ENCODE assay signal across 8 cellular contexts in the genomic region with DNA sequence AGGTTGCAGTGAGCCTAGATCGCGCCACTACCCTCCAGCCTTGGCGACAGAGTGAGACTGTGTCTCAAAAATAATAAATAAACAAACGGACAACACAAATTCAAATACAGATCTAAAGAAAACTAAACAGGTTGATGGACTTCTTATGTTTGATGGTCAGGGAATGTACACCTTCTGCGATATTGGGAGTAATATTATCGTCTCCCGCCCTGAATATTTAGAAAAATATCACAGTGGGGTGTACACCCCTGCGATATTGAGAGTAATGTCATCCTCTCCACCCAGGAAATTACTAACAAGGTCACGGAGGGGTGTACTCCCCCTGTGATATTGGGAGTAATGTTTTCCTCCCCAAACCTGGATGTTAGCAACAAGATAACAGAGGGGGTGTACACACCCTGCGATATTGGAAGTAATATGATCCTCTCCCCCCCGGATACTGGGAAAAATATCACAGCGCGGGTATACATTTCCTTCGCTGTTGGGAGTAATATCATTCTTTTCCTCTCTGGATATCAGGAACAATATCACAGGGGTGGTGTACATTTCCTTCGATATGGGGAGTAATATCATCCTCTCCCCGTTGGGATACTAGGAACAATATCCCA. TPM values are rescaled to one million over a fixed set of nuclear protein-coding genes. Genes with fewer than 3 reads are reported as not detected.
A peak's percentile ranks its signal among the peaks of the same experiment; 100 is the strongest.
DNase-seq lines count a peak whose midpoint lies in the region; ATAC-seq and TF ChIP-seq lines count a peak whose summit lies in the region.
"Had no signal": no experiment of that assay in that cellular context is flagged by ENCODE, and none has a peak within 500 bp of the region (broad histone marks: within the 10 kb centered on the region; RNA-seq: fewer than 3 reads in every experiment).

No MANE protein-coding gene starts in this region.

- H3K9me3 Mint-ChIP-seq in activated B cell treated with CpG ODN at 0.5 μM for 24 hours, result no peaks in the 10 kb centered on the region

- H3K27me3 ChIP-seq in hepatocyte (no peaks in the 10 kb centered on the region), spleen (replicated peaks in 1 of 7) (no peaks in the 10 kb centered on the region)

- H3K4me3 Mint-ChIP-seq in activated B cell treated with CpG ODN at 0.5 μM for 24 hours, result peak overlapping the region; percentile 97

- H3K9me3 ChIP-seq in HEK293 (ENCODE audit: control insufficient read depth, insufficient read depth, low read depth, low read length), result no peaks in the 10 kb centered on the region
- no peaks in the 10 kb centered on the region for H3K9me3 ChIP-seq in hepatocyte (ENCODE audit: low read depth)
- no peaks in the 10 kb centered on the region for H3K9me3 ChIP-seq in spleen
- H3K9me3 ChIP-seq: mucosa of descending colon had no signal

- no peak for TF ChIP-seq CTCF in HEK293 (tag by site-specific recombination; IDR thresholded peaks at IDR 0.05)
- no peak for TF ChIP-seq CTCF in activated B cell treated with CpG ODN at 0.5 μM for 24 hours (IDR thresholded peaks at IDR 0.05)
- no peak for TF ChIP-seq CTCF in hepatocyte (IDR thresholded peaks at IDR 0.05; ENCODE audit: poor library complexity)
- TF ChIP-seq CTCF in spleen (IDR thresholded peaks at IDR 0.05 in 8 of 11, conservative IDR thresholded peaks at IDR 0.05 in 3 of 11), result no peak

- H3K36me3 ChIP-seq in HEK293 (ENCODE audit: control insufficient read depth in 2 of 2, insufficient read depth in 1 of 2, low read length in 2 of 2), result peaks cover 8 to 18% of the 10 kb centered on the region in 2 experiments
- H3K36me3 ChIP-seq in hepatocyte (replicated peaks; ENCODE audit: insufficient read depth, low read depth), result no peaks in the 10 kb centered on the region
- H3K36me3 ChIP-seq in spleen, result peaks cover 0 to 15% (median 10%) of the 10 kb centered on the region in 6 donors

- intact Hi-C loops in activated B cell treated with CpG ODN at 0.5 μM for 24 hours (cut with micrococcal nuclease), result loop anchor here (2.0 to 5.0 kb wide), 4 partner anchors 655 to 881 kb away; a partner anchor contains a TSS
- intact Hi-C loops in spleen (cut with DNase I; ENCODE audit: low total_unique reads), result no loop called here

- 82% methylated on average over 16 of the region's 16 CpGs for WGBS in hepatocyte (ENCODE audit: low lambda C conversion rate, missing lambda C conversion rate)
- 79 to 80% (median 79%) methylated on average over 16 of the region's 16 CpGs for WGBS in spleen, 5 donors

- CTCF ChIA-PET in HEK293 (lab: Yijun Ruan, JAX), result interaction anchor here (1.0 to 5.5 kb wide), 2 partner anchors 14 to 218 kb away, joined by 4 to 45 read pairs; no protein-coding TSS in a partner anchor
- CTCF ChIA-PET in activated B cell treated with CpG ODN at 0.5 μM for 24 hours (lab: Charles Lee), result interaction anchor here (0.9 kb wide), 1 partner anchor 158 kb away, joined by 3 read pairs; a partner anchor contains a TSS

- H3K27ac ChIP-seq in HEK293 (ENCODE audit: extremely low read depth, low read depth, low read length) (no peak overlapping the region; the same call in 1 of the 2 replicates), hepatocyte (peak overlapping the region; percentile 96), spleen (peak overlapping the region in 7 of 8 donors; percentile 74 to 93 (median 88))

- H3K4me1 ChIP-seq in HEK293 (ENCODE audit: control insufficient read depth, insufficient read depth, low read length) (no peaks in the 10 kb centered on the region), hepatocyte (ENCODE audit: insufficient read depth) (peaks cover 13% of the 10 kb centered on the region), spleen (peaks cover 0 to 37% (median 26%) of the 10 kb centered on the region in 6 donors)

- DNase-seq in activated B cell treated with CpG ODN at 0.5 μM for 24 hours (no peak), hepatocyte (ENCODE audit: low spot score) (no peak), spleen (no peak), retina (no peak)

- no peak for ATAC-seq in activated B cell treated with CpG ODN at 0.5 μM for 24 hours (ENCODE audit: low read depth)
- ATAC-seq in GM21723 (IDR thresholded peaks at IDR 0.05; ENCODE audit: unreplicated experiment), result no peak
- no peak for ATAC-seq in HG03196 (IDR thresholded peaks at IDR 0.05; ENCODE audit: unreplicated experiment)

- POLR2A ChIA-PET in HEK293 (lab: Yijun Ruan, JAX), result interaction anchor here (1.7 to 2.0 kb wide), 4 partner anchors 12 to 221 kb away, joined by 10 to 23 read pairs (median 14); a partner anchor contains a TSS
- POLR2A ChIA-PET in activated B cell treated with CpG ODN at 0.5 μM for 24 hours (lab: Charles Lee), result interaction anchor here (1.1 to 2.3 kb wide), 3 partner anchors 114 to 866 kb away, joined by 5 to 7 read pairs (median 6); a partner anchor contains a TSS

- peak overlapping the region; percentile 87 for H2AFZ ChIP-seq in hepatocyte

- H3K9me2 ChIP-seq in hepatocyte (replicated peaks; ENCODE audit: insufficient read depth), result no peaks in the 10 kb centered on the region

- peaks cover 2% of the 10 kb centered on the region for H3K27me3 Mint-ChIP-seq in activated B cell treated with CpG ODN at 0.5 μM for 24 hours

- TF ChIP-seq POLR2A in spleen (IDR thresholded peaks at IDR 0.05), result no peak

- peaks cover 21% of the 10 kb centered on the region for H3K36me3 Mint-ChIP-seq in activated B cell treated with CpG ODN at 0.5 μM for 24 hours (ENCODE audit: low read depth)

- H3K4me3 ChIP-seq in HEK293 (ENCODE audit: low read depth, low read length) (peak overlapping the region; percentile 84), hepatocyte (peak overlapping the region; percentile 83), spleen (peak overlapping the region; percentile 87 to 100 (median 97))

- peaks cover 30% of the 10 kb centered on the region for H3K79me2 ChIP-seq in hepatocyte

- H4K20me1 ChIP-seq in hepatocyte (ENCODE audit: insufficient read depth, poor library complexity, severe bottlenecking), result no peaks in the 10 kb centered on the region

- H3K4me1 Mint-ChIP-seq in activated B cell treated with CpG ODN at 0.5 μM for 24 hours, result peaks cover 12% of the 10 kb centered on the region

- peak overlapping the region; percentile 86 for H3K4me2 ChIP-seq in hepatocyte

- H3K27ac Mint-ChIP-seq in activated B cell treated with CpG ODN at 0.5 μM for 24 hours, result peak overlapping the region; percentile 96

TF ChIP-seq in HEK293, 187 proteins besides CTCF, POLR2A, EP300 and RAD21:
- TF ChIP-seq, protein P1, sequence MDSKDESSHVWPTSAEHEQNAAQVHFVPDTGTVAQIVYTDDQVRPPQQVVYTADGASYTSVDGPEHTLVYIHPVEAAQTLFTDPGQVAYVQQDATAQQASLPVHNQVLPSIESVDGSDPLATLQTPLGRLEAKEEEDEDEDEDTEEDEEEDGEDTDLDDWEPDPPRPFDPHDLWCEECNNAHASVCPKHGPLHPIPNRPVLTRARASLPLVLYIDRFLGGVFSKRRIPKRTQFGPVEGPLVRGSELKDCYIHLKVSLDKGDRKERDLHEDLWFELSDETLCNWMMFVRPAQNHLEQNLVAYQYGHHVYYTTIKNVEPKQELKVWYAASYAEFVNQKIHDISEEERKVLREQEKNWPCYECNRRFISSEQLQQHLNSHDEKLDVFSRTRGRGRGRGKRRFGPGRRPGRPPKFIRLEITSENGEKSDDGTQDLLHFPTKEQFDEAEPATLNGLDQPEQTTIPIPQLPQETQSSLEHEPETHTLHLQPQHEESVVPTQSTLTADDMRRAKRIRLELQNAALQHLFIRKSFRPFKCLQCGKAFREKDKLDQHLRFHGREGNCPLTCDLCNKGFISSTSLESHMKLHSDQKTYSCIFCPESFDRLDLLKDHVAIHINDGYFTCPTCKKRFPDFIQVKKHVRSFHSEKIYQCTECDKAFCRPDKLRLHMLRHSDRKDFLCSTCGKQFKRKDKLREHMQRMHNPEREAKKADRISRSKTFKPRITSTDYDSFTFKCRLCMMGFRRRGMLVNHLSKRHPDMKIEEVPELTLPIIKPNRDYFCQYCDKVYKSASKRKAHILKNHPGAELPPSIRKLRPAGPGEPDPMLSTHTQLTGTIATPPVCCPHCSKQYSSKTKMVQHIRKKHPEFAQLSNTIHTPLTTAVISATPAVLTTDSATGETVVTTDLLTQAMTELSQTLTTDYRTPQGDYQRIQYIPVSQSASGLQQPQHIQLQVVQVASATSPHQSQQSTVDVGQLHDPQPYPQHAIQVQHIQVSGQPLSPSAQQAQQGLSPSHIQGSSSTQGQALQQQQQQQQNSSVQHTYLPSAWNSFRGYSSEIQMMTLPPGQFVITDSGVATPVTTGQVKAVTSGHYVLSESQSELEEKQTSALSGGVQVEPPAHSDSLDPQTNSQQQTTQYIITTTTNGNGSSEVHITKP (tag by site-specific recombination; IDR thresholded peaks at IDR 0.05), result peak; percentile 96
- no peak for TF ChIP-seq ZNF585B (tag by site-specific recombination; IDR thresholded peaks at IDR 0.05)

RNA-seq across cellular contexts. Expression of a gene that starts 1.4 kb away (rescaled TPM):
- 36.4 and 37.3 TPM in 2 replicates for total RNA-seq in activated B cell treated with CpG ODN at 0.5 μM for 24 hours
- total RNA-seq in hepatocyte, result 32.6 and 35.7 TPM in 2 replicates
- polyA plus RNA-seq in hepatocyte, result 60.1 and 61.8 TPM in 2 replicates
- total RNA-seq in spleen, result 10 to 100 TPM; 22.4 to 30.4 (median 27.0) TPM
- 10 to 100 TPM; 28.7 to 34.6 (median 32.3) TPM for polyA plus RNA-seq in spleen

RNA-seq across cellular contexts. Expression of a gene that starts 28.2 kb away (rescaled TPM):
- 0.58 and 0.98 TPM in 2 replicates for total RNA-seq in activated B cell treated with CpG ODN at 0.5 μM for 24 hours
- 0.40 TPM in 1 of 2 replicates, not detected in the other for total RNA-seq in hepatocyte
- polyA plus RNA-seq in hepatocyte, result 0.91 and 1.0 TPM in 2 replicates
- total RNA-seq in spleen, result 1 to 10 TPM in 2 of 7 donors, under 1 TPM in 3, not detected in 2; 0.42 to 1.6 (median 0.70) TPM
- 1 to 10 TPM in 1 of 3 donors, under 1 TPM in 2; 0.49 to 1.1 (median 0.58) TPM for polyA plus RNA-seq in spleen
